29 cellular contexts compared by ENCODE assay signal in the genomic region with DNA sequence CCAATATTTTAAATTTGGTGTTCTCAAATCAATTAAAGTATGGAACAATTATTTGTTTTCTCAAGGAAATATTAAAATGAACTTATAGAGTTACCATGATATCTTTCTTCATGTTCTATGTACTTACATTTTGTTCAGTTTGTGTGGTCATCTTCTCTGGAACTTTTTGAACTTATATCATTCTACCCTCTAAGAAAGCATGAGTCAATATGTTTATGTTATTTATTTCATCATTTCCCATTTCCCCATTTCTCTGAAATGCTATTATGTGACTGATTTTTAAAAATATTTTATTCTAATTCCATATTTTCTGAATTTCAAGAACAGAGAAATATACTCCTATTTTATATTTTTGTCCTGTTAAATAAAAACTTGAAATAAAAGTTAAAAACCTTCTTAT.
DNase-seq lines count a peak whose midpoint lies in the region; ATAC-seq, FAIRE-seq and TF ChIP-seq lines count a peak whose summit lies in the region.
"Had no signal": no experiment of that assay in that cellular context is flagged by ENCODE, and none has a peak within 500 bp of the region (broad histone marks: within the 10 kb centered on the region; RNA-seq: fewer than 3 reads in every experiment).

No MANE protein-coding gene starts in this region.

- peaks cover 4% of the 10 kb centered on the region; the same call in 1 of the 2 replicates for H4K20me1 ChIP-seq in GM23248 (ENCODE audit: insufficient read depth)

- H3K4me2 ChIP-seq in GM23248 (ENCODE audit: unreplicated experiment) = no peak overlapping the region
- H3K4me2 ChIP-seq: BLaER1 had no signal

- H3K36me3 ChIP-seq in GM23248 (ENCODE audit: low read depth) = no peaks in the 10 kb centered on the region

- H3K4me3 ChIP-seq in GM23248 (no peak overlapping the region), fibroblast of pulmonary artery (replicated peaks; ENCODE audit: low read depth, low read length) (no peak overlapping the region)
- H3K4me3 ChIP-seq: BLaER1, lung had no signal

- no peaks in the 10 kb centered on the region for H3K79me2 ChIP-seq in GM23248 (ENCODE audit: insufficient read depth)
- H3K79me2 ChIP-seq: parathyroid adenoma had no signal

- peaks cover 7% of the 10 kb centered on the region for H3K4me1 ChIP-seq in GM23248 (ENCODE audit: insufficient read depth)
- H3K4me1 ChIP-seq: BLaER1, parathyroid adenoma had no signal

- H3K27me3 ChIP-seq in GM23248 (replicated peaks; ENCODE audit: insufficient read depth) = no peaks in the 10 kb centered on the region
- H3K27me3 ChIP-seq: BLaER1 had no signal

- H2AFZ ChIP-seq in GM23248 = no peak overlapping the region
- H2AFZ ChIP-seq: parathyroid adenoma had no signal

- no peaks in the 10 kb centered on the region for H3K9me3 ChIP-seq in GM23248 (ENCODE audit: low read depth)
- H3K9me3 ChIP-seq: BLaER1 had no signal

- no peaks in the 10 kb centered on the region for H3F3A ChIP-seq in GM23248 (ENCODE audit: insufficient read depth)

- no peak overlapping the region for H3K27ac ChIP-seq in GM23248
- H3K27ac ChIP-seq: BLaER1, parathyroid adenoma had no signal

- TF ChIP-seq CTCF in fibroblast of pulmonary artery (IDR thresholded peaks at IDR 0.05; ENCODE audit: low read length, missing control alignments) = no peak

- FAIRE-seq in A204.1 (lab: Jason Lieb, UNC) = peak; percentile 91

- in situ Hi-C loops in GM23248 (cut with MboI) = loop anchor here (25.0 kb wide), 3 partner anchors 220 to 720 kb away; no protein-coding TSS in a partner anchor

- ATAC-seq in GM21515 (IDR thresholded peaks at IDR 0.05; ENCODE audit: unreplicated experiment) (no peak), HG03135 (IDR thresholded peaks at IDR 0.05; ENCODE audit: unreplicated experiment) (no peak)
- ATAC-seq: activated CD8-positive, alpha-beta memory T cell treated with anti-CD3 and anti-CD28 coated beads, Interleukin-2, amount 10 ng/mL, durations not matched to agents 7 days and 5 days; activated T-cell treated with anti-CD3 and anti-CD28 coated beads, Interleukin-2, amount 50 U/mL, for 72 hours; HCT116; PC-3; right cardiac atrium had no signal

- intact Hi-C loops in head of caudate nucleus (cut with DNase I) = no loop called here

- DNase-seq in GM23248 = peak; percentile 26
- DNase-seq in amniotic epithelial cell (ENCODE audit: low read depth) = peak; percentile 56
- peak; percentile 33 for DNase-seq in fibroblast of pulmonary artery (ENCODE audit: low read depth)
- DNase-seq in LoVo (ENCODE audit: low spot score) = no peak
- no peak for DNase-seq in head of caudate nucleus
- DNase-seq: activated CD4-positive, alpha-beta T cell treated with anti-CD3 and anti-CD28 coated beads, Interleukin-2, amount 10 ng/mL, durations not matched to agents 7 days and 5 days; activated CD8-positive, alpha-beta memory T cell treated with anti-CD3 and anti-CD28 coated beads, Interleukin-2, amount 10 ng/mL, durations not matched to agents 7 days and 5 days; activated naive CD4-positive, alpha-beta T cell treated with anti-CD3 and anti-CD28 coated beads, Interleukin-2, amount 10 ng/mL, durations not matched to agents 7 days and 5 days; activated T-cell treated with anti-CD3 and anti-CD28 coated beads, Interleukin-2, amount 50 U/mL, for 72 hours; central memory CD4-positive, alpha-beta T cell; erythroblast; KG1; kidney glomerular epithelial cell; NCI-H1105 treated with DMSO at 0.1 percent for 48 hours; NCI-H2029 treated with DMSO at 0.1 percent for 48 hours; NCI-H2227 treated with DMSO at 0.1 percent for 48 hours; NCI-H748 treated with DMSO at 0.1 percent for 48 hours; nephron progenitor cell; PC-3; right cardiac atrium; Right ventricle myocardium superior; T-helper 9 cell had no signal

- H3K9ac ChIP-seq in GM23248 = no peak overlapping the region
- H3K9ac ChIP-seq: BLaER1, parathyroid adenoma had no signal

- H3K9me2 ChIP-seq in GM23248 (ENCODE audit: insufficient read depth) = no peaks in the 10 kb centered on the region

Comparison
In these comparisons a context has a peak if more than half of its experiments do, and no peak if none do; other contexts are left out.
1. DNase-seq: peak in GM23248 (single experiment), amniotic epithelial cell (single experiment) and fibroblast of pulmonary artery (single experiment); none in LoVo (single experiment) and head of caudate nucleus (0 of 42).